ENCODE assay signal across 1 cellular context in the genomic region with DNA sequence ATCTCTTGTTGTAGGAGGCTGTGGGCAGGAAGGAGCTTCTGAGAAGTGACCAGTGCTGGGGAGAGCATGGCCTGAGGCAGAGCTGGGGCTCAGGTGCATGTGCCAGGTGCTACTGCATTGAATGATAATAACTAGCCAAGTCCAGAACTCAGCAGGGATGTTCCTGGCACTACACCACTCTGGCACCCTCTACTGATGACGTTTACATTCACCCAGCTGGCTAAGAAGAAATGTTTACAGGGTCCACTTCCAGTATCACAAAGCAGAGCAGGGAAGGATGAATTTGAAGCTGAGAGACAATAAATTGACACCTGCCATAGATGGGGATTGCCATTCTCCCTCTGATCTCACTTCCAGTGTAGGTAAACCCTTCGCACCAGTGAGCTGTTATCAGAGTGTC.
TF ChIP-seq lines count a peak whose summit lies in the region.

No MANE protein-coding gene starts in this region.

TF ChIP-seq in SK-N-SH treated with all-trans-retinoic acid at 6 μM for 48 hours, 23 proteins besides CTCF, POLR2A, EP300 and RAD21:
- TF ChIP-seq, protein P1, sequence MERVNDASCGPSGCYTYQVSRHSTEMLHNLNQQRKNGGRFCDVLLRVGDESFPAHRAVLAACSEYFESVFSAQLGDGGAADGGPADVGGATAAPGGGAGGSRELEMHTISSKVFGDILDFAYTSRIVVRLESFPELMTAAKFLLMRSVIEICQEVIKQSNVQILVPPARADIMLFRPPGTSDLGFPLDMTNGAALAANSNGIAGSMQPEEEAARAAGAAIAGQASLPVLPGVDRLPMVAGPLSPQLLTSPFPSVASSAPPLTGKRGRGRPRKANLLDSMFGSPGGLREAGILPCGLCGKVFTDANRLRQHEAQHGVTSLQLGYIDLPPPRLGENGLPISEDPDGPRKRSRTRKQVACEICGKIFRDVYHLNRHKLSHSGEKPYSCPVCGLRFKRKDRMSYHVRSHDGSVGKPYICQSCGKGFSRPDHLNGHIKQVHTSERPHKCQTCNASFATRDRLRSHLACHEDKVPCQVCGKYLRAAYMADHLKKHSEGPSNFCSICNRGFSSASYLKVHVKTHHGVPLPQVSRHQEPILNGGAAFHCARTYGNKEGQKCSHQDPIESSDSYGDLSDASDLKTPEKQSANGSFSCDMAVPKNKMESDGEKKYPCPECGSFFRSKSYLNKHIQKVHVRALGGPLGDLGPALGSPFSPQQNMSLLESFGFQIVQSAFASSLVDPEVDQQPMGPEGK (CRISPR knock-in tag; IDR thresholded peaks at IDR 0.05; ENCODE audit: borderline replicate concordance): no peak
- TF ChIP-seq, protein P2, sequence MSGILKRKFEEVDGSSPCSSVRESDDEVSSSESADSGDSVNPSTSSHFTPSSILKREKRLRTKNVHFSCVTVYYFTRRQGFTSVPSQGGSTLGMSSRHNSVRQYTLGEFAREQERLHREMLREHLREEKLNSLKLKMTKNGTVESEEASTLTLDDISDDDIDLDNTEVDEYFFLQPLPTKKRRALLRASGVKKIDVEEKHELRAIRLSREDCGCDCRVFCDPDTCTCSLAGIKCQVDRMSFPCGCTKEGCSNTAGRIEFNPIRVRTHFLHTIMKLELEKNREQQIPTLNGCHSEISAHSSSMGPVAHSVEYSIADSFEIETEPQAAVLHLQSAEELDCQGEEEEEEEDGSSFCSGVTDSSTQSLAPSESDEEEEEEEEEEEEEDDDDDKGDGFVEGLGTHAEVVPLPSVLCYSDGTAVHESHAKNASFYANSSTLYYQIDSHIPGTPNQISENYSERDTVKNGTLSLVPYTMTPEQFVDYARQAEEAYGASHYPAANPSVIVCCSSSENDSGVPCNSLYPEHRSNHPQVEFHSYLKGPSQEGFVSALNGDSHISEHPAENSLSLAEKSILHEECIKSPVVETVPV (CRISPR knock-in tag; IDR thresholded peaks at IDR 0.05): no peak
- TF ChIP-seq SNAI2 (CRISPR knock-in tag; IDR thresholded peaks at IDR 0.05) (no peak), TCF4 (CRISPR knock-in tag; IDR thresholded peaks at IDR 0.05; ENCODE audit: borderline replicate concordance) (no peak), RARB (CRISPR knock-in tag; IDR thresholded peaks at IDR 0.05) (no peak), ZNF70 (CRISPR knock-in tag; IDR thresholded peaks at IDR 0.05) (no peak), ZNF565 (CRISPR knock-in tag; conservative IDR thresholded peaks at IDR 0.05; ENCODE audit: low read depth) (no peak)
- TF ChIP-seq, protein P3, sequence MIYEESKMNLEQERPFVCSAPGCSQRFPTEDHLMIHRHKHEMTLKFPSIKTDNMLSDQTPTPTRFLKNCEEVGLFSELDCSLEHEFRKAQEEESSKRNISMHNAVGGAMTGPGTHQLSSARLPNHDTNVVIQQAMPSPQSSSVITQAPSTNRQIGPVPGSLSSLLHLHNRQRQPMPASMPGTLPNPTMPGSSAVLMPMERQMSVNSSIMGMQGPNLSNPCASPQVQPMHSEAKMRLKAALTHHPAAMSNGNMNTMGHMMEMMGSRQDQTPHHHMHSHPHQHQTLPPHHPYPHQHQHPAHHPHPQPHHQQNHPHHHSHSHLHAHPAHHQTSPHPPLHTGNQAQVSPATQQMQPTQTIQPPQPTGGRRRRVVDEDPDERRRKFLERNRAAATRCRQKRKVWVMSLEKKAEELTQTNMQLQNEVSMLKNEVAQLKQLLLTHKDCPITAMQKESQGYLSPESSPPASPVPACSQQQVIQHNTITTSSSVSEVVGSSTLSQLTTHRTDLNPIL (CRISPR knock-in tag; IDR thresholded peaks at IDR 0.05; ENCODE audit: low read depth): no peak
- TF ChIP-seq, protein P4, sequence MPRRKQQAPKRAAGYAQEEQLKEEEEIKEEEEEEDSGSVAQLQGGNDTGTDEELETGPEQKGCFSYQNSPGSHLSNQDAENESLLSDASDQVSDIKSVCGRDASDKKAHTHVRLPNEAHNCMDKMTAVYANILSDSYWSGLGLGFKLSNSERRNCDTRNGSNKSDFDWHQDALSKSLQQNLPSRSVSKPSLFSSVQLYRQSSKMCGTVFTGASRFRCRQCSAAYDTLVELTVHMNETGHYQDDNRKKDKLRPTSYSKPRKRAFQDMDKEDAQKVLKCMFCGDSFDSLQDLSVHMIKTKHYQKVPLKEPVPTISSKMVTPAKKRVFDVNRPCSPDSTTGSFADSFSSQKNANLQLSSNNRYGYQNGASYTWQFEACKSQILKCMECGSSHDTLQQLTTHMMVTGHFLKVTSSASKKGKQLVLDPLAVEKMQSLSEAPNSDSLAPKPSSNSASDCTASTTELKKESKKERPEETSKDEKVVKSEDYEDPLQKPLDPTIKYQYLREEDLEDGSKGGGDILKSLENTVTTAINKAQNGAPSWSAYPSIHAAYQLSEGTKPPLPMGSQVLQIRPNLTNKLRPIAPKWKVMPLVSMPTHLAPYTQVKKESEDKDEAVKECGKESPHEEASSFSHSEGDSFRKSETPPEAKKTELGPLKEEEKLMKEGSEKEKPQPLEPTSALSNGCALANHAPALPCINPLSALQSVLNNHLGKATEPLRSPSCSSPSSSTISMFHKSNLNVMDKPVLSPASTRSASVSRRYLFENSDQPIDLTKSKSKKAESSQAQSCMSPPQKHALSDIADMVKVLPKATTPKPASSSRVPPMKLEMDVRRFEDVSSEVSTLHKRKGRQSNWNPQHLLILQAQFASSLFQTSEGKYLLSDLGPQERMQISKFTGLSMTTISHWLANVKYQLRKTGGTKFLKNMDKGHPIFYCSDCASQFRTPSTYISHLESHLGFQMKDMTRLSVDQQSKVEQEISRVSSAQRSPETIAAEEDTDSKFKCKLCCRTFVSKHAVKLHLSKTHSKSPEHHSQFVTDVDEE (CRISPR knock-in tag; IDR thresholded peaks at IDR 0.05): no peak
